In genomic region chr13:35765941-35766340, GRCh38 we compare ENCODE assay signal across 24 cellular contexts.
"Had no signal": no experiment of that assay in that cellular context is flagged by ENCODE, and none has a peak within 500 bp of the region (broad histone marks: within the 10 kb centered on the region; RNA-seq: fewer than 3 reads in every experiment).

No MANE protein-coding gene starts in this region.

- H3K4me3 ChIP-seq: gastroesophageal sphincter, lower lobe of right lung, mucosa of descending colon, right atrium auricular region, spleen, suprapubic skin, tibial artery, upper lobe of right lung had no signal

- H3K36me3 ChIP-seq: gastroesophageal sphincter, lower lobe of right lung, right atrium auricular region, spleen, suprapubic skin, tibial artery, upper lobe of right lung had no signal

- H3K4me1 ChIP-seq: gastroesophageal sphincter, lower lobe of right lung, right atrium auricular region, spleen, suprapubic skin, tibial artery, upper lobe of right lung had no signal

- H3K27ac ChIP-seq: gastroesophageal sphincter, lower lobe of right lung, right atrium auricular region, spleen, suprapubic skin, tibial artery, upper lobe of right lung had no signal

- ATAC-seq: effector memory CD8-positive, alpha-beta T cell; gastroesophageal sphincter; left lobe of liver; mucosa of descending colon; natural killer cell treated with Interleukin-12 subunit alpha and Interleukin-12 subunit beta and Interleukin-15 and Interleukin-18, amount 100 ng/mL, for 72 hours had no signal

- DNase-seq: activated CD4-positive, alpha-beta T cell treated with anti-CD3 and anti-CD28 coated beads for 4 hours; activated CD4-positive, alpha-beta T cell treated with anti-CD3 and anti-CD28 coated beads, Interleukin-2, amount 50 U/mL, for 48 hours; activated CD8-positive, alpha-beta memory T cell treated with anti-CD3 and anti-CD28 coated beads for 24 hours; activated effector memory CD4-positive, alpha-beta T cell treated with Interleukin-2 at 50 U/mL for 16 hours; activated naive CD4-positive, alpha-beta T cell treated with Interleukin-2 at 50 U/mL for 16 hours; aorta; caudate nucleus; cortex of kidney; effector memory CD8-positive, alpha-beta T cell; head of caudate nucleus; kidney glomerular epithelial cell; lower lobe of right lung; mucosa of descending colon; nucleus accumbens; spleen; stimulated activated naive CD4-positive, alpha-beta T cell; T-helper 1 cell; tibial artery; upper lobe of right lung had no signal

- H3K9me3 ChIP-seq: gastroesophageal sphincter, lower lobe of right lung, mucosa of descending colon, right atrium auricular region, suprapubic skin, tibial artery, upper lobe of right lung had no signal

- H3K27me3 ChIP-seq: gastroesophageal sphincter, right atrium auricular region, spleen, suprapubic skin, tibial artery, upper lobe of right lung had no signal
